ENCODE assay signal across 3 cellular contexts in genomic region chr5:132123578-132123977, GRCh38. TPM values are rescaled to one million over a fixed set of nuclear protein-coding genes. Genes with fewer than 3 reads are reported as not detected.
"Had no signal": no experiment of that assay in that cellular context is flagged by ENCODE, and none has a peak within 500 bp of the region (broad histone marks: within the 10 kb centered on the region; RNA-seq: fewer than 3 reads in every experiment).

No MANE protein-coding gene starts in this region.

RNA-seq across cellular contexts. Expression of gene CSF2, which starts 50.0 kb away (rescaled TPM):
- total RNA-seq: activated B cell treated with CpG ODN at 0.5 μM for 24 hours, T-helper 17 cell, WTC11 had no signal
